ENCODE assay signal across 18 cellular contexts in genomic region chr17:76504117-76504516, GRCh38. TPM values are rescaled to one million over a fixed set of nuclear protein-coding genes. Genes with fewer than 3 reads are reported as not detected.
DNase-seq lines count a peak whose midpoint lies in the region; ATAC-seq and TF ChIP-seq lines count a peak whose summit lies in the region.
"Had no signal": no experiment of that assay in that cellular context is flagged by ENCODE, and none has a peak within 500 bp of the region (broad histone marks: within the 10 kb centered on the region; RNA-seq: fewer than 3 reads in every experiment).

No MANE protein-coding gene starts in this region.

- H3K9me3 Mint-ChIP-seq in activated CD8-positive, alpha-beta T cell treated with anti-CD3 and anti-CD28 coated beads, Interleukin-2, amount 10 ng/mL, durations not matched to agents 7 days and 5 days (ENCODE audit: insufficient read depth) = no peaks in the 10 kb centered on the region
- no peaks in the 10 kb centered on the region for H3K9me3 Mint-ChIP-seq in activated CD8-positive, alpha-beta T cell treated with anti-CD3 and anti-CD28 coated beads for 36 hours
- no peaks in the 10 kb centered on the region for H3K9me3 Mint-ChIP-seq in stimulated activated memory B cell treated with anti-CD40 and anti-IgM and Interleukin-4, amounts not matched to agents 10 μg/mL and 1 μg/mL and 100 μg/mL, for 72 hours
- H3K9me3 Mint-ChIP-seq: effector memory CD8-positive, alpha-beta T cell; immature natural killer cell had no signal

- POLR2A ChIA-PET in activated CD8-positive, alpha-beta T cell treated with anti-CD3 and anti-CD28 coated beads, Interleukin-2, amount 10 ng/mL, durations not matched to agents 7 days and 5 days (lab: Charles Lee) = interaction anchor here (0.6 kb wide), 1 partner anchor 61 kb away, joined by 3 read pairs; no protein-coding TSS in a partner anchor
- POLR2A ChIA-PET in activated CD8-positive, alpha-beta T cell treated with anti-CD3 and anti-CD28 coated beads for 36 hours (lab: Charles Lee) = no interaction called here

- H3K4me1 Mint-ChIP-seq in activated CD8-positive, alpha-beta T cell treated with anti-CD3 and anti-CD28 coated beads, Interleukin-2, amount 10 ng/mL, durations not matched to agents 7 days and 5 days (ENCODE audit: low read depth) = peaks cover 46% of the 10 kb centered on the region
- peaks cover 29% of the 10 kb centered on the region for H3K4me1 Mint-ChIP-seq in activated CD8-positive, alpha-beta T cell treated with anti-CD3 and anti-CD28 coated beads for 36 hours (ENCODE audit: low read depth)
- peaks cover 47% of the 10 kb centered on the region for H3K4me1 Mint-ChIP-seq in stimulated activated memory B cell treated with anti-CD40 and anti-IgM and Interleukin-4, amounts not matched to agents 10 μg/mL and 1 μg/mL and 100 μg/mL, for 72 hours

- H3K36me3 Mint-ChIP-seq in activated CD8-positive, alpha-beta T cell treated with anti-CD3 and anti-CD28 coated beads, Interleukin-2, amount 10 ng/mL, durations not matched to agents 7 days and 5 days (ENCODE audit: low read depth) = peaks cover 2% of the 10 kb centered on the region
- no peaks in the 10 kb centered on the region for H3K36me3 Mint-ChIP-seq in activated CD8-positive, alpha-beta T cell treated with anti-CD3 and anti-CD28 coated beads for 36 hours (ENCODE audit: low read depth)
- peaks cover 13% of the 10 kb centered on the region for H3K36me3 Mint-ChIP-seq in stimulated activated memory B cell treated with anti-CD40 and anti-IgM and Interleukin-4, amounts not matched to agents 10 μg/mL and 1 μg/mL and 100 μg/mL, for 72 hours

- no peaks in the 10 kb centered on the region for H3K27me3 ChIP-seq in MG63
- H3K27me3 ChIP-seq: breast epithelium, pancreas had no signal

- peak overlapping the region; percentile 13 for H3K27ac Mint-ChIP-seq in activated CD8-positive, alpha-beta T cell treated with anti-CD3 and anti-CD28 coated beads, Interleukin-2, amount 10 ng/mL, durations not matched to agents 7 days and 5 days
- no peak overlapping the region for H3K27ac Mint-ChIP-seq in activated CD8-positive, alpha-beta T cell treated with anti-CD3 and anti-CD28 coated beads for 36 hours
- H3K27ac Mint-ChIP-seq in stimulated activated memory B cell treated with anti-CD40 and anti-IgM and Interleukin-4, amounts not matched to agents 10 μg/mL and 1 μg/mL and 100 μg/mL, for 72 hours = peak overlapping the region; percentile 29
- H3K27ac Mint-ChIP-seq: effector memory CD8-positive, alpha-beta T cell had no signal

- no peaks in the 10 kb centered on the region for H3K9me3 ChIP-seq in MG63
- H3K9me3 ChIP-seq: breast epithelium, pancreas had no signal

- H3K4me3 ChIP-seq in MG63 (no peak overlapping the region), choroid plexus epithelial cell (ENCODE audit: low read depth, low read length) (no peak overlapping the region)
- H3K4me3 ChIP-seq: breast epithelium, pancreas had no signal

- DNase-seq in activated CD8-positive, alpha-beta T cell treated with anti-CD3 and anti-CD28 coated beads, Interleukin-2, amount 10 ng/mL, durations not matched to agents 7 days and 5 days = no peak
- no peak for DNase-seq in activated CD8-positive, alpha-beta T cell treated with anti-CD3 and anti-CD28 coated beads for 36 hours
- DNase-seq in MG63 (peak; percentile 28), choroid plexus epithelial cell (ENCODE audit: low read depth) (peak; percentile 38), HK-2 (ENCODE audit: unreplicated experiment) (no peak), ureter (ENCODE audit: low spot score) (no peak)
- DNase-seq in activated CD4-positive, alpha-beta T cell treated with anti-CD3 and anti-CD28 coated beads, Interleukin-2, amount 50 U/mL, for 4 hours = no peak
- DNase-seq: activated CD8-positive, alpha-beta memory T cell treated with anti-CD3 and anti-CD28 coated beads for 24 hours; activated gamma-delta T cell treated with Interleukin-2 at 50 U/mL for 16 hours; effector memory CD8-positive, alpha-beta T cell; immature natural killer cell; NCI-H446; pancreas; substantia nigra had no signal

- ATAC-seq in activated CD8-positive, alpha-beta T cell treated with anti-CD3 and anti-CD28 coated beads, Interleukin-2, amount 10 ng/mL, durations not matched to agents 7 days and 5 days = no peak
- ATAC-seq in activated CD8-positive, alpha-beta T cell treated with anti-CD3 and anti-CD28 coated beads for 36 hours = no peak
- ATAC-seq in stimulated activated memory B cell treated with anti-CD40 and anti-IgM and Interleukin-4, amounts not matched to agents 10 μg/mL and 1 μg/mL and 100 μg/mL, for 72 hours = no peak
- ATAC-seq: effector memory CD8-positive, alpha-beta T cell; pancreas had no signal

- CTCF ChIA-PET in activated CD8-positive, alpha-beta T cell treated with anti-CD3 and anti-CD28 coated beads, Interleukin-2, amount 10 ng/mL, durations not matched to agents 7 days and 5 days (lab: Charles Lee) = interaction anchor here (1.5 to 11.9 kb wide), 5 partner anchors 12 to 119 kb away, joined by 3 to 184 read pairs (median 9); partner anchors contain the start of gene AANAT
- CTCF ChIA-PET in activated CD8-positive, alpha-beta T cell treated with anti-CD3 and anti-CD28 coated beads for 36 hours (lab: Charles Lee) = interaction anchor here (4.0 kb wide), 1 partner anchor 37 kb away, joined by 23 read pairs; the partner anchor contains the start of gene AANAT

- intact Hi-C loops in activated CD8-positive, alpha-beta T cell treated with anti-CD3 and anti-CD28 coated beads for 36 hours (cut with micrococcal nuclease) = no loop called here

- H3K27me3 Mint-ChIP-seq in activated CD8-positive, alpha-beta T cell treated with anti-CD3 and anti-CD28 coated beads, Interleukin-2, amount 10 ng/mL, durations not matched to agents 7 days and 5 days (ENCODE audit: low read depth) = peaks cover 3% of the 10 kb centered on the region
- H3K27me3 Mint-ChIP-seq in activated CD8-positive, alpha-beta T cell treated with anti-CD3 and anti-CD28 coated beads for 36 hours = no peaks in the 10 kb centered on the region
- peaks cover 13% of the 10 kb centered on the region for H3K27me3 Mint-ChIP-seq in stimulated activated memory B cell treated with anti-CD40 and anti-IgM and Interleukin-4, amounts not matched to agents 10 μg/mL and 1 μg/mL and 100 μg/mL, for 72 hours
- H3K27me3 Mint-ChIP-seq: effector memory CD8-positive, alpha-beta T cell had no signal

- H3K36me3 ChIP-seq in MG63 = 0 out of 2 replicates have a peak, but pooled peaks cover 2% of the 10 kb centered on the region
- H3K36me3 ChIP-seq: breast epithelium, pancreas had no signal

- no peak overlapping the region for H3K4me3 Mint-ChIP-seq in activated CD8-positive, alpha-beta T cell treated with anti-CD3 and anti-CD28 coated beads, Interleukin-2, amount 10 ng/mL, durations not matched to agents 7 days and 5 days
- no peak overlapping the region for H3K4me3 Mint-ChIP-seq in activated CD8-positive, alpha-beta T cell treated with anti-CD3 and anti-CD28 coated beads for 36 hours
- peak overlapping the region; percentile 35 for H3K4me3 Mint-ChIP-seq in stimulated activated memory B cell treated with anti-CD40 and anti-IgM and Interleukin-4, amounts not matched to agents 10 μg/mL and 1 μg/mL and 100 μg/mL, for 72 hours
- H3K4me3 Mint-ChIP-seq: effector memory CD8-positive, alpha-beta T cell; immature natural killer cell had no signal

- TF ChIP-seq CTCF in activated CD8-positive, alpha-beta T cell treated with anti-CD3 and anti-CD28 coated beads for 36 hours (IDR thresholded peaks at IDR 0.05) = no peak
- TF ChIP-seq CTCF in choroid plexus epithelial cell (conservative IDR thresholded peaks at IDR 0.05; ENCODE audit: low read depth, low read length) = peak; percentile 48

RNA-seq across cellular contexts. Expression of gene RHBDF2, which starts 2.9 kb away (rescaled TPM):
- total RNA-seq in activated CD8-positive, alpha-beta T cell treated with anti-CD3 and anti-CD28 coated beads, Interleukin-2, amount 10 ng/mL, durations not matched to agents 7 days and 5 days = 10 to 100 TPM; 51.4 to 52.1 TPM
- total RNA-seq in activated CD8-positive, alpha-beta T cell treated with anti-CD3 and anti-CD28 coated beads for 36 hours = 10 to 100 TPM; 19.9 to 20.4 TPM
- total RNA-seq in MG63 (2014; rRNA removed; shearing (Covaris generic); ENCODE audit: low replicate concordance) = 5.9 and 20.9 TPM in 2 replicates
- total RNA-seq in ureter = 41.6 TPM

RNA-seq across cellular contexts. Expression of gene CYGB, which starts 33.4 kb away (rescaled TPM):
- total RNA-seq in activated CD8-positive, alpha-beta T cell treated with anti-CD3 and anti-CD28 coated beads, Interleukin-2, amount 10 ng/mL, durations not matched to agents 7 days and 5 days = under 1 TPM in 1 of 2 experiments, not detected in 1; 0.40 TPM
- total RNA-seq in activated CD8-positive, alpha-beta T cell treated with anti-CD3 and anti-CD28 coated beads for 36 hours = under 1 TPM in 1 of 2 experiments, not detected in 1; 0.23 TPM
- total RNA-seq in MG63 (2014; rRNA removed; shearing (Covaris generic); ENCODE audit: low replicate concordance) = 7.6 and 14.0 TPM in 2 replicates
- 24.6 TPM for total RNA-seq in ureter

RNA-seq across cellular contexts. Expression of gene PRCD, which starts 35.7 kb away (rescaled TPM):
- not detected for total RNA-seq in activated CD8-positive, alpha-beta T cell treated with anti-CD3 and anti-CD28 coated beads, Interleukin-2, amount 10 ng/mL, durations not matched to agents 7 days and 5 days
- not detected for total RNA-seq in activated CD8-positive, alpha-beta T cell treated with anti-CD3 and anti-CD28 coated beads for 36 hours
- total RNA-seq in MG63 (2014; rRNA removed; shearing (Covaris generic); ENCODE audit: low replicate concordance) = 1.2 TPM in 1 of 2 replicates, not detected in the other
- 11.5 TPM for total RNA-seq in ureter

RNA-seq across cellular contexts. Expression of gene AANAT, which starts 36.7 kb away (rescaled TPM):
- not detected for total RNA-seq in activated CD8-positive, alpha-beta T cell treated with anti-CD3 and anti-CD28 coated beads, Interleukin-2, amount 10 ng/mL, durations not matched to agents 7 days and 5 days
- under 1 TPM in 1 of 2 experiments, not detected in 1; 0.34 TPM for total RNA-seq in activated CD8-positive, alpha-beta T cell treated with anti-CD3 and anti-CD28 coated beads for 36 hours
- total RNA-seq in MG63 (2014; rRNA removed; shearing (Covaris generic); ENCODE audit: low replicate concordance) = not detected in 2 replicates
- not detected for total RNA-seq in ureter
- total RNA-seq: breast epithelium, frontal cortex, RPMI7951 had no signal

RNA-seq across cellular contexts. Expression of gene UBE2O, which starts 51.2 kb away (rescaled TPM):
- 10 to 100 TPM; 28.4 to 31.6 TPM for total RNA-seq in activated CD8-positive, alpha-beta T cell treated with anti-CD3 and anti-CD28 coated beads, Interleukin-2, amount 10 ng/mL, durations not matched to agents 7 days and 5 days
- total RNA-seq in activated CD8-positive, alpha-beta T cell treated with anti-CD3 and anti-CD28 coated beads for 36 hours = 10 to 100 TPM; 36.8 to 39.5 TPM
- 19.7 and 32.7 TPM in 2 replicates for total RNA-seq in MG63 (2014; rRNA removed; shearing (Covaris generic); ENCODE audit: low replicate concordance)
- 30.3 TPM for total RNA-seq in ureter

Comparison
In these comparisons a context has a peak if more than half of its experiments do, and no peak if none do; other contexts are left out.
1. DNase-seq: peak in MG63 (single experiment) and choroid plexus epithelial cell (single experiment); none in activated CD8-positive, alpha-beta T cell treated with anti-CD3 and anti-CD28 coated beads, Interleukin-2, amount 10 ng/mL, durations not matched to agents 7 days and 5 days (single experiment), activated CD8-positive, alpha-beta T cell treated with anti-CD3 and anti-CD28 coated beads for 36 hours (single experiment), HK-2 (single experiment), activated CD4-positive, alpha-beta T cell treated with anti-CD3 and anti-CD28 coated beads, Interleukin-2, amount 50 U/mL, for 4 hours (0 of 2) and ureter (single experiment).